Comparison of ENCODE assay signal across 14 cellular contexts in genomic region chr10:89245802-89246201, GRCh38. TPM values are rescaled to one million over a fixed set of nuclear protein-coding genes. Genes with fewer than 3 reads are reported as not detected.
A peak's percentile ranks its signal among the peaks of the same experiment; 100 is the strongest.
DNase-seq lines count a peak whose midpoint lies in the region; ATAC-seq and TF ChIP-seq lines count a peak whose summit lies in the region.
"Had no signal": no experiment of that assay in that cellular context is flagged by ENCODE, and none has a peak within 500 bp of the region (broad histone marks: within the 10 kb centered on the region; RNA-seq: fewer than 3 reads in every experiment).

No MANE protein-coding gene starts in this region.

- ATAC-seq in HG03432 (IDR thresholded peaks at IDR 0.05; ENCODE audit: unreplicated experiment), result peak; percentile 35
- ATAC-seq: gastroesophageal sphincter had no signal

- peak; percentile 54; the same call in 2 of the 3 replicates for TF ChIP-seq CTCF in GM12872 (IDR thresholded peaks at IDR 0.05; ENCODE audit: insufficient read depth, low read depth, low read length)
- TF ChIP-seq CTCF in GM20000 (IDR thresholded peaks at IDR 0.05; ENCODE audit: extremely low read depth, missing control alignments), result no peak
- TF ChIP-seq CTCF in fibroblast of villous mesenchyme (IDR thresholded peaks at IDR 0.05; ENCODE audit: insufficient read depth, low read depth, low read length), result peak; percentile 13

- no peak overlapping the region for H3K4me3 ChIP-seq in fibroblast of villous mesenchyme (ENCODE audit: low read depth, low read length)
- H3K4me3 ChIP-seq: gastroesophageal sphincter had no signal

- DNase-seq in GM20000 (ENCODE audit: low spot score), result peak; percentile 44
- no peak for DNase-seq in fibroblast of villous mesenchyme (ENCODE audit: low read depth)
- no peak for DNase-seq in NCI-H526 (lab: John Stamatoyannopoulos, UW)
- no peak for DNase-seq in stimulated activated CD4-positive, alpha-beta T cell treated with anti-CD3 and anti-CD28 coated beads, Interleukin-4, amount 100 ng/mL, for 1 hour
- DNase-seq in stimulated activated naive CD4-positive, alpha-beta T cell treated with Interleukin-2 at 50 U/mL for 16 hours (lab: John Stamatoyannopoulos, UW), result no peak
- no peak for DNase-seq in activated CD4-positive, alpha-beta T cell treated with anti-CD3 and anti-CD28 coated beads for 4 hours
- DNase-seq: anterior cingulate cortex; kidney glomerular epithelial cell; naive B cell; NCI-H2107; stimulated activated naive CD4-positive, alpha-beta T cell had no signal

RNA-seq across cellular contexts. Expression of gene LIPA, which starts 5.8 kb away (rescaled TPM):
- 105 and 232 TPM in 2 replicates for total RNA-seq in fibroblast of villous mesenchyme

RNA-seq across cellular contexts. Expression of gene CH25H, which starts 38.7 kb away (rescaled TPM):
- under 0.01 and 0.64 TPM in 2 replicates for total RNA-seq in fibroblast of villous mesenchyme

RNA-seq across cellular contexts. Expression of gene IFIT2, which starts 56.0 kb away (rescaled TPM):
- 10.3 and 22.9 TPM in 2 replicates for total RNA-seq in fibroblast of villous mesenchyme
